ENCODE assay signal across 10 cellular contexts in genomic region chr20:2658414-2659354, GRCh38. TPM values are rescaled to one million over a fixed set of nuclear protein-coding genes. Genes with fewer than 3 reads are reported as not detected.
DNase-seq lines count a peak whose midpoint lies in the region; ATAC-seq and TF ChIP-seq lines count a peak whose summit lies in the region.
"Had no signal": no experiment of that assay in that cellular context is flagged by ENCODE, and none has a peak within 500 bp of the region (broad histone marks: within the 10 kb centered on the region; RNA-seq: fewer than 3 reads in every experiment).

No MANE protein-coding gene starts in this region.

- peak; percentile 31 for ATAC-seq in naive thymus-derived CD4-positive, alpha-beta T cell
- ATAC-seq in HG02970 (IDR thresholded peaks at IDR 0.05; ENCODE audit: low FRiP score, unreplicated experiment): no peak

- H3K27me3 ChIP-seq in HUES64 (ENCODE audit: insufficient read depth, low read length): no peaks in the 10 kb centered on the region
- no peaks in the 10 kb centered on the region for H3K27me3 ChIP-seq in naive thymus-derived CD4-positive, alpha-beta T cell (ENCODE audit: control insufficient read depth in 2 of 2, insufficient read depth in 2 of 2, low read length in 2 of 2)
- no peaks in the 10 kb centered on the region for H3K27me3 ChIP-seq in colonic mucosa

- intact Hi-C loops in naive thymus-derived CD4-positive, alpha-beta T cell (cut with micrococcal nuclease): no loop called here
- intact Hi-C loops in colonic mucosa (cut with DNase I): no loop called here

- H3K4me3 Mint-ChIP-seq in activated CD4-positive, alpha-beta memory T cell treated with anti-CD3 and anti-CD28 coated beads, Interleukin-2, amount 10 ng/mL, durations not matched to agents 7 days and 5 days: no peak overlapping the region
- H3K4me3 Mint-ChIP-seq in naive thymus-derived CD4-positive, alpha-beta T cell: peak overlapping the region in 1 of 10 donors; percentile 51

- H3K4me1 ChIP-seq in HUES64 (ENCODE audit: insufficient read depth, low read length) (peaks cover 6% of the 10 kb centered on the region; the same call in 1 of the 2 replicates), colonic mucosa (peaks cover 6% of the 10 kb centered on the region)
- peaks cover 15 to 24% of the 10 kb centered on the region in 2 donors for H3K4me1 ChIP-seq in naive thymus-derived CD4-positive, alpha-beta T cell (ENCODE audit: control insufficient read depth in 2 of 2, insufficient read depth in 2 of 2, low read length in 2 of 2)

- peaks cover 78% of the 10 kb centered on the region for H3K36me3 Mint-ChIP-seq in activated CD4-positive, alpha-beta memory T cell treated with anti-CD3 and anti-CD28 coated beads, Interleukin-2, amount 10 ng/mL, durations not matched to agents 7 days and 5 days (ENCODE audit: low read depth)
- peaks cover 34 to 70% (median 52%) of the 10 kb centered on the region in 5 donors for H3K36me3 Mint-ChIP-seq in naive thymus-derived CD4-positive, alpha-beta T cell

- 86% methylated on average over 13 of the region's 13 CpGs for WGBS in HUES64

- H3K27ac Mint-ChIP-seq in activated CD4-positive, alpha-beta memory T cell treated with anti-CD3 and anti-CD28 coated beads, Interleukin-2, amount 10 ng/mL, durations not matched to agents 7 days and 5 days: peak overlapping the region; percentile 44
- H3K27ac Mint-ChIP-seq in naive thymus-derived CD4-positive, alpha-beta T cell: peak overlapping the region in 5 of 9 donors; percentile 21 to 75 (median 49)

- H3K4me3 ChIP-seq in HUES64 (ENCODE audit: low read length) (no peak overlapping the region), colonic mucosa (no peak overlapping the region)
- H3K4me3 ChIP-seq in naive thymus-derived CD4-positive, alpha-beta T cell (ENCODE audit: low read length): no peak overlapping the region

- peaks cover 88% of the 10 kb centered on the region for H3K36me3 ChIP-seq in HUES64 (ENCODE audit: insufficient read depth, low read length)
- peaks cover 49 to 88% (median 59%) of the 10 kb centered on the region in 3 experiments for H3K36me3 ChIP-seq in naive thymus-derived CD4-positive, alpha-beta T cell (ENCODE audit: control insufficient read depth in 2 of 3, insufficient read depth in 3 of 3, low read length in 3 of 3)
- H3K36me3 ChIP-seq in colonic mucosa: peaks cover 29% of the 10 kb centered on the region

- H3K9me3 Mint-ChIP-seq in activated CD4-positive, alpha-beta memory T cell treated with anti-CD3 and anti-CD28 coated beads, Interleukin-2, amount 10 ng/mL, durations not matched to agents 7 days and 5 days: no peaks in the 10 kb centered on the region
- H3K9me3 Mint-ChIP-seq in naive thymus-derived CD4-positive, alpha-beta T cell: peaks cover 0 to 1% (median 0%) of the 10 kb centered on the region in 11 donors

- H3K4me1 Mint-ChIP-seq in activated CD4-positive, alpha-beta memory T cell treated with anti-CD3 and anti-CD28 coated beads, Interleukin-2, amount 10 ng/mL, durations not matched to agents 7 days and 5 days: peaks cover 74% of the 10 kb centered on the region
- peaks cover 22 to 49% (median 39%) of the 10 kb centered on the region in 7 donors for H3K4me1 Mint-ChIP-seq in naive thymus-derived CD4-positive, alpha-beta T cell

- CTCF ChIA-PET in activated CD4-positive, alpha-beta memory T cell treated with anti-CD3 and anti-CD28 coated beads, Interleukin-2, amount 10 ng/mL, durations not matched to agents 7 days and 5 days (lab: Charles Lee): no interaction called here
- CTCF ChIA-PET in naive thymus-derived CD4-positive, alpha-beta T cell (lab: Charles Lee): interaction anchor here (0.7 kb wide), 1 partner anchor 29 kb away, joined by 3 read pairs; no protein-coding TSS in a partner anchor

- no peaks in the 10 kb centered on the region for H3K27me3 Mint-ChIP-seq in activated CD4-positive, alpha-beta memory T cell treated with anti-CD3 and anti-CD28 coated beads, Interleukin-2, amount 10 ng/mL, durations not matched to agents 7 days and 5 days
- no peaks in the 10 kb centered on the region for H3K27me3 Mint-ChIP-seq in naive thymus-derived CD4-positive, alpha-beta T cell

- DNase-seq in NCI-H2171 treated with DMSO at 0.1 percent for 48 hours (lab: John Stamatoyannopoulos, UW) (peak; percentile 39), NCI-H2171 (lab: John Stamatoyannopoulos, UW) (no peak), NCI-H446 (lab: John Stamatoyannopoulos, UW) (no peak), colonic mucosa (no peak)
- DNase-seq in activated CD4-positive, alpha-beta memory T cell treated with anti-CD3 and anti-CD28 coated beads, Interleukin-2, amount 10 ng/mL, durations not matched to agents 7 days and 5 days: no peak
- no peak for DNase-seq in naive thymus-derived CD4-positive, alpha-beta T cell
- DNase-seq: cerebellar nuclear complex, NCI-H2081 treated with DMSO at 0.1 percent for 48 hours had no signal

- POLR2A ChIA-PET in activated CD4-positive, alpha-beta memory T cell treated with anti-CD3 and anti-CD28 coated beads, Interleukin-2, amount 10 ng/mL, durations not matched to agents 7 days and 5 days (lab: Charles Lee): interaction anchor here (1.4 kb wide), 1 partner anchor 135 kb away, joined by 3 read pairs; no protein-coding TSS in a partner anchor
- POLR2A ChIA-PET in naive thymus-derived CD4-positive, alpha-beta T cell (lab: Charles Lee): no interaction called here

- H3K27ac ChIP-seq in HUES64 (ENCODE audit: low read depth, low read length) (peak overlapping the region; percentile 16; the same call in 1 of the 2 replicates), colonic mucosa (no peak overlapping the region)
- no peak overlapping the region for H3K27ac ChIP-seq in naive thymus-derived CD4-positive, alpha-beta T cell (ENCODE audit: low read depth, low read length)

- no peaks in the 10 kb centered on the region for H3K9me3 ChIP-seq in HUES64 (ENCODE audit: insufficient read depth, low read depth, low read length)
- no peaks in the 10 kb centered on the region for H3K9me3 ChIP-seq in naive thymus-derived CD4-positive, alpha-beta T cell (ENCODE audit: control insufficient read depth in 2 of 3, low read length in 3 of 3)
- H3K9me3 ChIP-seq in colonic mucosa: no peaks in the 10 kb centered on the region

- H3K9ac ChIP-seq in HUES64 (ENCODE audit: low read depth, low read length): no peak overlapping the region
- no peak overlapping the region for H3K9ac ChIP-seq in colonic mucosa (ENCODE audit: low read depth in 2 of 2, low read length in 2 of 2)

- TF ChIP-seq CTCF in colonic mucosa (IDR thresholded peaks at IDR 0.05): no peak

RNA-seq across cellular contexts. Expression of gene IDH3B, which starts 5.3 kb away (rescaled TPM):
- 75.7 TPM for polyA plus RNA-seq in HUES64 (2013, experiment 1 of 2)
- 74.6 TPM for polyA plus RNA-seq in HUES64 (2013, experiment 2 of 2)
- 10 to 100 TPM; 78.8 to 82.2 TPM for total RNA-seq in activated CD4-positive, alpha-beta memory T cell treated with anti-CD3 and anti-CD28 coated beads, Interleukin-2, amount 10 ng/mL, durations not matched to agents 7 days and 5 days
- 100 to 1,000 TPM; 105 to 161 (median 107) TPM for total RNA-seq in naive thymus-derived CD4-positive, alpha-beta T cell
- polyA plus RNA-seq in naive thymus-derived CD4-positive, alpha-beta T cell: 100 to 1,000 TPM; 101 to 135 TPM
- total RNA-seq in colonic mucosa: 100 to 1,000 TPM; 117 to 140 TPM

RNA-seq across cellular contexts. Expression of gene NOP56, which starts 6.3 kb away (rescaled TPM):
- polyA plus RNA-seq in HUES64 (2013, experiment 1 of 2): 481 TPM
- polyA plus RNA-seq in HUES64 (2013, experiment 2 of 2): 421 TPM
- 100 to 1,000 TPM; 285 to 302 TPM for total RNA-seq in activated CD4-positive, alpha-beta memory T cell treated with anti-CD3 and anti-CD28 coated beads, Interleukin-2, amount 10 ng/mL, durations not matched to agents 7 days and 5 days
- total RNA-seq in naive thymus-derived CD4-positive, alpha-beta T cell: 100 to 1,000 TPM; 216 to 375 (median 287) TPM
- polyA plus RNA-seq in naive thymus-derived CD4-positive, alpha-beta T cell: 100 to 1,000 TPM in 1 of 2 donors, 10 to 100 TPM in 1; 89.0 to 129 TPM
- 100 to 1,000 TPM in 1 of 2 donors, 10 to 100 TPM in 1; 66.3 to 186 TPM for total RNA-seq in colonic mucosa

RNA-seq across cellular contexts. Expression of gene EBF4, which starts 33.9 kb away (rescaled TPM):
- polyA plus RNA-seq in HUES64 (2013, experiment 1 of 2): 1.3 TPM
- polyA plus RNA-seq in HUES64 (2013, experiment 2 of 2): 3.4 TPM
- 1 to 10 TPM; 2.7 to 2.9 TPM for total RNA-seq in activated CD4-positive, alpha-beta memory T cell treated with anti-CD3 and anti-CD28 coated beads, Interleukin-2, amount 10 ng/mL, durations not matched to agents 7 days and 5 days
- 10 to 100 TPM in 1 of 5 experiments, 1 to 10 TPM in 4; 5.2 to 10.5 (median 7.7) TPM for total RNA-seq in naive thymus-derived CD4-positive, alpha-beta T cell
- polyA plus RNA-seq in naive thymus-derived CD4-positive, alpha-beta T cell: under 1 TPM; 0.09 to 0.33 TPM
- total RNA-seq in colonic mucosa: 1 to 10 TPM; 2.0 to 7.5 TPM
